ENCODE assay signal across 9 cellular contexts in genomic region chr13:27952931-27953670, GRCh38. TPM values are rescaled to one million over a fixed set of nuclear protein-coding genes. Genes with fewer than 3 reads are reported as not detected.
DNase-seq lines count a peak whose midpoint lies in the region; ATAC-seq, FAIRE-seq and TF ChIP-seq lines count a peak whose summit lies in the region.
"Had no signal": no experiment of that assay in that cellular context is flagged by ENCODE, and none has a peak within 500 bp of the region (broad histone marks: within the 10 kb centered on the region; RNA-seq: fewer than 3 reads in every experiment).

No MANE protein-coding gene starts in this region.

- H3K27me3 Mint-ChIP-seq in activated T-cell treated with anti-CD3 and anti-CD28 coated beads, Interleukin-2, amount 50 U/mL, for 4 hours (ENCODE audit: low read depth): peaks cover 57% of the 10 kb centered on the region
- peaks cover 98% of the 10 kb centered on the region for H3K27me3 Mint-ChIP-seq in WTC11 (ENCODE audit: low read depth)

- POLR2A ChIA-PET in WTC11 (lab: Charles Lee): interaction anchor here (0.6 to 1.1 kb wide), 2 partner anchors 22 to 25 kb away, joined by 3 to 5 read pairs; no protein-coding TSS in a partner anchor

- H3K36me3 Mint-ChIP-seq in activated T-cell treated with anti-CD3 and anti-CD28 coated beads, Interleukin-2, amount 50 U/mL, for 4 hours (ENCODE audit: insufficient read depth): no peaks in the 10 kb centered on the region
- H3K36me3 Mint-ChIP-seq in WTC11: no peaks in the 10 kb centered on the region

- peaks cover 9% of the 10 kb centered on the region for H3K4me1 Mint-ChIP-seq in activated T-cell treated with anti-CD3 and anti-CD28 coated beads, Interleukin-2, amount 50 U/mL, for 4 hours (ENCODE audit: low read depth)
- peaks cover 6% of the 10 kb centered on the region for H3K4me1 Mint-ChIP-seq in WTC11

- H3K9me3 Mint-ChIP-seq in activated T-cell treated with anti-CD3 and anti-CD28 coated beads, Interleukin-2, amount 50 U/mL, for 4 hours: peaks cover 4% of the 10 kb centered on the region
- peaks cover 8% of the 10 kb centered on the region for H3K9me3 Mint-ChIP-seq in WTC11

- DNase-seq in activated T-cell treated with anti-CD3 and anti-CD28 coated beads, Interleukin-2, amount 50 U/mL, for 4 hours: no peak
- DNase-seq in activated T-cell treated with anti-CD3 and anti-CD28 coated beads for 4 hours (no peak), WTC11 (ENCODE audit: low spot score) (peak; percentile 40), left lung (no peak), upper lobe of left lung (no peak), adrenal gland (no peak), GM12891 (ENCODE audit: insufficient read length, low spot score) (no peak)
- DNase-seq in stimulated activated CD4-positive, alpha-beta T cell treated with anti-CD3 and anti-CD28 coated beads, Interleukin-2, amount 100 ng/mL, for 24 hours: no peak

- H3K4me3 Mint-ChIP-seq in activated T-cell treated with anti-CD3 and anti-CD28 coated beads, Interleukin-2, amount 50 U/mL, for 4 hours: peak overlapping the region; percentile 66
- H3K4me3 Mint-ChIP-seq in WTC11: peak overlapping the region; percentile 63

- H3K9me3 ChIP-seq in left lung (no peaks in the 10 kb centered on the region), upper lobe of left lung (no peaks in the 10 kb centered on the region), adrenal gland (replicated peaks in 1 of 3) (no peaks in the 10 kb centered on the region)

- CTCF ChIA-PET in WTC11 (lab: Charles Lee): interaction anchor here (0.6 to 4.1 kb wide), 55 partner anchors 9 to 591 kb away, joined by 3 to 211 read pairs (median 6); partner anchors contain the start of genes CDX2, LNX2, PDX1 and URAD

- no peak for FAIRE-seq in GM12891 (lab: Jason Lieb, UNC)
- FAIRE-seq: G401.6 had no signal

- no peak for TF ChIP-seq EP300 in upper lobe of left lung (IDR thresholded peaks at IDR 0.05)

- intact Hi-C loops in left lung (cut with DNase I): no loop called here
- intact Hi-C loops in adrenal gland (cut with DNase I): no loop called here

- 8 to 12% methylated on average over 27 of the region's 27 CpGs for whole genome bisulfite sequencing in upper lobe of left lung, 2 donors
- 30 to 37% (median 32%) methylated on average over 27 of the region's 27 CpGs for WGBS in adrenal gland, 4 donors

- H3K36me3 ChIP-seq in left lung (no peaks in the 10 kb centered on the region), upper lobe of left lung (no peaks in the 10 kb centered on the region), adrenal gland (replicated peaks in 1 of 2) (no peaks in the 10 kb centered on the region)

- TF ChIP-seq POLR2A in upper lobe of left lung (IDR thresholded peaks at IDR 0.05) (no peak), adrenal gland (IDR thresholded peaks at IDR 0.05) (no peak), GM12891 (IDR thresholded peaks at IDR 0.05; ENCODE audit: low read depth, low read length) (no peak)

- H3K27ac ChIP-seq in left lung (no peak overlapping the region), upper lobe of left lung (no peak overlapping the region), adrenal gland (no peak overlapping the region)

- no peak for ATAC-seq in activated T-cell treated with anti-CD3 and anti-CD28 coated beads, Interleukin-2, amount 50 U/mL, for 4 hours
- ATAC-seq in WTC11 (no peak), left lung (peak; percentile 29), upper lobe of left lung (ENCODE audit: low FRiP score in 2 of 2) (peak in 1 of 2 donors; percentile 47)

- peaks cover 69 to 95% of the 10 kb centered on the region in 2 donors for H3K27me3 ChIP-seq in left lung
- H3K27me3 ChIP-seq in upper lobe of left lung: peaks cover 0 to 50% (median 23%) of the 10 kb centered on the region in 4 donors
- H3K27me3 ChIP-seq in adrenal gland: peaks cover 41% of the 10 kb centered on the region

- no peak overlapping the region for H3K27ac Mint-ChIP-seq in WTC11

- TF ChIP-seq CTCF in WTC11 (IDR thresholded peaks at IDR 0.05) (no peak), left lung (IDR thresholded peaks at IDR 0.05) (no peak), upper lobe of left lung (IDR thresholded peaks at IDR 0.05) (no peak), adrenal gland (IDR thresholded peaks at IDR 0.05) (no peak)

- peak overlapping the region; percentile 13 to 45 for H3K4me3 ChIP-seq in left lung
- H3K4me3 ChIP-seq in upper lobe of left lung: peak overlapping the region in 3 of 4 donors; percentile 30 to 46 (median 38)
- peak overlapping the region in 1 of 4 donors; percentile 62 for H3K4me3 ChIP-seq in adrenal gland

- H3K4me1 ChIP-seq in left lung (peaks cover 8 to 16% of the 10 kb centered on the region in 2 donors), upper lobe of left lung (peaks cover 8 to 23% (median 18%) of the 10 kb centered on the region in 4 donors), adrenal gland (replicated peaks in 1 of 2) (peaks cover 0 to 10% of the 10 kb centered on the region in 2 donors)

TF ChIP-seq in WTC11, 78 proteins besides CTCF, POLR2A, EP300 and RAD21 (continues in another document):
- TF ChIP-seq OVOL2 (CRISPR knock-in tag; IDR thresholded peaks at IDR 0.05; ENCODE audit: borderline replicate concordance): no peak
- TF ChIP-seq ZNF671 (CRISPR knock-in tag; IDR thresholded peaks at IDR 0.05): no peak
- TF ChIP-seq, protein P1, sequence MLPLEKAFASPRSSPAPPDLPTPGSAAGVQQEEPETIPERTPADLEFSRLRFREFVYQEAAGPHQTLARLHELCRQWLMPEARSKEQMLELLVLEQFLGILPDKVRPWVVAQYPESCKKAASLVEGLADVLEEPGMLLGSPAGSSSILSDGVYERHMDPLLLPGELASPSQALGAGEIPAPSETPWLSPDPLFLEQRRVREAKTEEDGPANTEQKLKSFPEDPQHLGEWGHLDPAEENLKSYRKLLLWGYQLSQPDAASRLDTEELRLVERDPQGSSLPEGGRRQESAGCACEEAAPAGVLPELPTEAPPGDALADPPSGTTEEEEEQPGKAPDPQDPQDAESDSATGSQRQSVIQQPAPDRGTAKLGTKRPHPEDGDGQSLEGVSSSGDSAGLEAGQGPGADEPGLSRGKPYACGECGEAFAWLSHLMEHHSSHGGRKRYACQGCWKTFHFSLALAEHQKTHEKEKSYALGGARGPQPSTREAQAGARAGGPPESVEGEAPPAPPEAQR (CRISPR knock-in tag; IDR thresholded peaks at IDR 0.05): no peak
- no peak for TF ChIP-seq GRHL2 (CRISPR knock-in tag; IDR thresholded peaks at IDR 0.05; ENCODE audit: insufficient replicate concordance, severe bottlenecking)
- TF ChIP-seq NFYB (CRISPR knock-in tag; conservative IDR thresholded peaks at IDR 0.05; ENCODE audit: low read depth): no peak
- TF ChIP-seq GTF2I (CRISPR knock-in tag; conservative IDR thresholded peaks at IDR 0.05): no peak
- TF ChIP-seq CBFB (CRISPR knock-in tag; IDR thresholded peaks at IDR 0.05; ENCODE audit: low read depth): no peak
- no peak for TF ChIP-seq SP1 (CRISPR knock-in tag; conservative IDR thresholded peaks at IDR 0.05)

TF ChIP-seq in GM12891, 5 proteins besides CTCF, POLR2A, EP300 and RAD21:
- TF ChIP-seq TAF1 (IDR thresholded peaks at IDR 0.05; ENCODE audit: low read depth, low read length) (no peak), PAX5 (IDR thresholded peaks at IDR 0.05; ENCODE audit: insufficient read depth, low read length, severe bottlenecking) (no peak), POLR2AphosphoS5 (IDR thresholded peaks at IDR 0.05; ENCODE audit: low read depth, low read length) (no peak), SPI1 (IDR thresholded peaks at IDR 0.05; ENCODE audit: low read depth, low read length) (no peak), POU2F2 (IDR thresholded peaks at IDR 0.05; ENCODE audit: low read depth, low read length) (no peak)

RNA-seq across cellular contexts. Expression of gene CDX2, which starts 16.0 kb away (rescaled TPM):
- total RNA-seq in activated T-cell treated with anti-CD3 and anti-CD28 coated beads, Interleukin-2, amount 50 U/mL, for 4 hours: under 1 TPM in 2 of 3 donors, not detected in 1; 0.11 to 0.43 TPM
- total RNA-seq in WTC11 (2021): 0.09 to 0.44 TPM (median 0.11 TPM) in 3 replicates
- total RNA-seq in left lung: not detected
- under 1 TPM in 1 of 6 donors, not detected in 5; 0.14 TPM for total RNA-seq in upper lobe of left lung
- total RNA-seq in adrenal gland: under 1 TPM in 1 of 8 donors, not detected in 7; 0.14 TPM
- under 1 TPM in 1 of 3 donors, not detected in 2; 0.08 TPM for polyA plus RNA-seq in adrenal gland
- polyA plus RNA-seq in GM12891 (2012; ENCODE audit: low read depth, missing spikeins): not detected

RNA-seq across cellular contexts. Expression of gene PDX1, which starts 33.3 kb away (rescaled TPM):
- not detected for total RNA-seq in activated T-cell treated with anti-CD3 and anti-CD28 coated beads, Interleukin-2, amount 50 U/mL, for 4 hours
- not detected in 3 replicates for total RNA-seq in WTC11 (2021)
- not detected for total RNA-seq in left lung
- not detected for total RNA-seq in upper lobe of left lung
- not detected for total RNA-seq in adrenal gland
- polyA plus RNA-seq in adrenal gland: not detected
- not detected for polyA plus RNA-seq in GM12891 (2012; ENCODE audit: low read depth, missing spikeins)

RNA-seq across cellular contexts. Expression of gene URAD, which starts 35.4 kb away (rescaled TPM):
- total RNA-seq in activated T-cell treated with anti-CD3 and anti-CD28 coated beads, Interleukin-2, amount 50 U/mL, for 4 hours: not detected
- total RNA-seq in WTC11 (2021) (not detected in 3 replicates), left lung (not detected), upper lobe of left lung (under 1 TPM in 1 of 6 donors, not detected in 5; 0.27 TPM), adrenal gland (not detected)
- polyA plus RNA-seq in adrenal gland: not detected
- not detected for polyA plus RNA-seq in GM12891 (2012; ENCODE audit: low read depth, missing spikeins)
